ENCODE assay signal across 9 cellular contexts in the genomic region with DNA sequence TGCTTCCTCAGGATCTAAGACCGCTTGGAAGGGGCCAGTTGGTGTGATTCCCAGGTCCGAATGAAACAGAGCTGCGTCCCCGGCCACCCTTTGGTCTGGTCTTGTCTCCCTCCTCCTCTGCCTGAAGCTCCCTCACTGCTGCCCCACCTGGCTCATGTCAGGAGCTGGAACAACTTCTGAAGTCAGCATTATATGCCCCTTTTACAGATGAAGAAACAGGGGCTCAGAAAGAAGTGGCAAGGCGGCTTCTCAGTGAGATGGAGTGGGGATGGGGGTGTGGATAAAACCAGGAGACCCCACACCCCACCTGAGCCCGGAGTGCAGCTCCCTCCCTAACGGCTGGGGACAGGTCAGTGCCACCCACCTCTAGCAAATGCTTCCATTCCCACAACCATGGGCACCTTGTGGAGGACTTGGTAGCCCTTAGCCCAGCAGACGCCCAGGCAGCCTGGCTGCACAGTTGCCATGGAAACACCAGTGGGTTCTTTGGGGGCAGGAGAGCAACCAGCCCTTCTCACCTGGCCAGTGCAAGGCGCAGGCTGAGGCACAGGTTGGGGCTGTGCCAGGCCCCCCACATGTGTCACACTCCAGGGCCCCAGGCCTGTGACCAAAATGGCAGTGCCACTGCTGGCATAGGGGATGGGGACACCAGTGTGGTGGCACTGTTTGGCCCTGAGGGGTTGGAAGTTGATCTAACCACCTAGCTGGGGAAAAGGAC. TPM values are rescaled to one million over a fixed set of nuclear protein-coding genes. Genes with fewer than 3 reads are reported as not detected.
DNase-seq lines count a peak whose midpoint lies in the region; ATAC-seq and TF ChIP-seq lines count a peak whose summit lies in the region.
"Had no signal": no experiment of that assay in that cellular context is flagged by ENCODE, and none has a peak within 500 bp of the region (broad histone marks: within the 10 kb centered on the region; RNA-seq: fewer than 3 reads in every experiment).

No MANE protein-coding gene starts in this region.

- H3K4ac ChIP-seq in neuronal stem cell (ENCODE audit: low read length): no peak overlapping the region

- peak overlapping the region; percentile 49 for H3K14ac ChIP-seq in neuronal stem cell (ENCODE audit: low read length)

- H3K4me1 ChIP-seq in colonic mucosa: peaks cover 23% of the 10 kb centered on the region
- peaks cover 64 to 74% of the 10 kb centered on the region in 2 donors for H3K4me1 ChIP-seq in neuronal stem cell (ENCODE audit: control insufficient read depth in 2 of 2, insufficient read depth in 1 of 2, low read depth in 1 of 2, low read length in 2 of 2)

- peak overlapping the region; percentile 42 for H2AK5ac ChIP-seq in neuronal stem cell (ENCODE audit: low read depth, low read length)

- no peak overlapping the region for H3K23ac ChIP-seq in neuronal stem cell (ENCODE audit: low read depth, low read length, poor library complexity)

- peak overlapping the region; percentile 33 for H2BK12ac ChIP-seq in neuronal stem cell (ENCODE audit: low read length)

- H3K27me3 Mint-ChIP-seq in IgD-negative memory B cell: no peaks in the 10 kb centered on the region

- no peak overlapping the region for H3K9ac ChIP-seq in colonic mucosa (ENCODE audit: low read depth in 2 of 2, low read length in 2 of 2)
- H3K9ac ChIP-seq in neuronal stem cell (ENCODE audit: low read depth, low read length, poor library complexity): no peak overlapping the region

- H3K36me3 Mint-ChIP-seq in IgD-negative memory B cell: peaks cover 4% of the 10 kb centered on the region

- no peaks in the 10 kb centered on the region for H3K9me3 Mint-ChIP-seq in IgD-negative memory B cell

- TF ChIP-seq CTCF in BJ (IDR thresholded peaks at IDR 0.05; ENCODE audit: insufficient read depth, low read depth, low read length) (peak; percentile 20; the same call in 1 of the 2 replicates), colonic mucosa (IDR thresholded peaks at IDR 0.05) (no peak)

- no peak overlapping the region for H4K8ac ChIP-seq in neuronal stem cell (ENCODE audit: low read depth, low read length)

- no peaks in the 10 kb centered on the region for H3K79me1 ChIP-seq in neuronal stem cell (ENCODE audit: low read depth, low read length)

- no peak overlapping the region for H2BK5ac ChIP-seq in neuronal stem cell (ENCODE audit: low read length)

- no peaks in the 10 kb centered on the region for H3K9me3 ChIP-seq in colonic mucosa
- no peaks in the 10 kb centered on the region for H3K9me3 ChIP-seq in neuronal stem cell (replicated peaks in 1 of 2; ENCODE audit: control insufficient read depth in 2 of 2, insufficient read depth in 1 of 2, low read depth in 1 of 2, low read length in 2 of 2)

- H3K27ac ChIP-seq in colonic mucosa (peak overlapping the region; percentile 1), neuronal stem cell (replicated peaks; ENCODE audit: low read length) (no peak overlapping the region)

- H2AFZ ChIP-seq in neuronal stem cell (ENCODE audit: low read length): peak overlapping the region; percentile 5

- intact Hi-C loops in colonic mucosa (cut with DNase I): no loop called here

- H3K36me3 ChIP-seq in BJ (ENCODE audit: control insufficient read depth, insufficient read depth, low read length) (peaks cover 2% of the 10 kb centered on the region; the same call in 1 of the 2 replicates), colonic mucosa (no peaks in the 10 kb centered on the region), neuronal stem cell (replicated peaks in 1 of 2; ENCODE audit: control insufficient read depth in 2 of 2, insufficient read depth in 2 of 2, low read length in 2 of 2) (no peaks in the 10 kb centered on the region)

- peaks cover 25 to 28% (median 28%) of the 10 kb centered on the region in 3 donors for H3K4me1 Mint-ChIP-seq in IgD-negative memory B cell

- CTCF ChIA-PET in BJ (lab: Yijun Ruan, JAX): interaction anchor here (0.6 to 4.1 kb wide), 7 partner anchors 8 to 85 kb away, joined by 3 to 19 read pairs (median 3); no protein-coding TSS in a partner anchor

- H3K4me3 ChIP-seq in BJ (ENCODE audit: low read depth, low read length) (no peak overlapping the region), colonic mucosa (no peak overlapping the region), neuronal stem cell (ENCODE audit: low read length in 2 of 2) (no peak overlapping the region)

- no peak overlapping the region for H2BK120ac ChIP-seq in neuronal stem cell (ENCODE audit: low read depth, low read length)

- POLR2A ChIA-PET in BJ (lab: Charles Lee): no interaction called here

- DNase-seq in BJ (ENCODE audit: low read depth) (no peak), colonic mucosa (no peak), neuronal stem cell (ENCODE audit: low spot score) (no peak), inferior parietal cortex (ENCODE audit: extremely low spot score) (no peak), SKM-1 treated with dmso at 0.1 percent for 144 hours (lab: John Stamatoyannopoulos, UW; ENCODE audit: unreplicated experiment) (no peak), NCI-H1436 treated with DMSO at 0.1 percent for 48 hours (lab: John Stamatoyannopoulos, UW) (no peak)
- DNase-seq: NCI-H2029 had no signal

- no peak overlapping the region for H3K4me2 ChIP-seq in neuronal stem cell (ENCODE audit: insufficient read depth, low read length, poor library complexity, severe bottlenecking)

- H4K91ac ChIP-seq in neuronal stem cell (ENCODE audit: low read depth, low read length, poor library complexity): no peak overlapping the region

- peak overlapping the region; percentile 23 for H2BK15ac ChIP-seq in neuronal stem cell (ENCODE audit: low read length)

- H3K27me3 ChIP-seq in BJ (ENCODE audit: control insufficient read depth, insufficient read depth, low read length) (no peaks in the 10 kb centered on the region), colonic mucosa (no peaks in the 10 kb centered on the region), neuronal stem cell (ENCODE audit: control insufficient read depth in 3 of 3, insufficient read depth in 3 of 3, low read depth in 1 of 3, low read length in 3 of 3) (no peaks in the 10 kb centered on the region)

- peak overlapping the region in 2 of 3 donors; percentile 35 to 81 for H3K27ac Mint-ChIP-seq in IgD-negative memory B cell

- H3K18ac ChIP-seq in neuronal stem cell (ENCODE audit: low read length): peak overlapping the region; percentile 55

- H3K4me3 Mint-ChIP-seq in IgD-negative memory B cell: peak overlapping the region in 2 of 4 donors; percentile 60 to 83

- ATAC-seq in GM18498 (IDR thresholded peaks at IDR 0.05; ENCODE audit: unreplicated experiment): no peak

- WGBS in neuronal stem cell (ENCODE audit: extremely low coverage in 2 of 2, insufficient read length in 2 of 2, insufficient replicate concordance in 1 of 2), 2 donors: no CpG with 5 or more reads among the region's 9 CpGs

RNA-seq across cellular contexts. Expression of gene ECE1, which starts 31.9 kb away (rescaled TPM):
- polyA plus RNA-seq in BJ (2011; rRNA removed) (70.7 and 150 TPM in 2 replicates), IgD-negative memory B cell (58.6 TPM)
- polyA minus RNA-seq in BJ (2011; rRNA and poly(A)+ RNA removed): 47.0 and 47.5 TPM in 2 replicates
- 100 to 1,000 TPM in 1 of 2 donors, 10 to 100 TPM in 1; 99.0 to 149 TPM for total RNA-seq in colonic mucosa
- 10.7 TPM for polyA plus RNA-seq in neuronal stem cell (2013, experiment 1 of 2)
- 10.7 TPM for polyA plus RNA-seq in neuronal stem cell (2013, experiment 2 of 2)
